31 cellular contexts compared by ENCODE assay signal in genomic region chr7:54637712-54638396, GRCh38.
"Had no signal": no experiment of that assay in that cellular context is flagged by ENCODE, and none has a peak within 500 bp of the region (broad histone marks: within the 10 kb centered on the region; RNA-seq: fewer than 3 reads in every experiment).

No MANE protein-coding gene starts in this region.

- H3K4me2 ChIP-seq: SK-N-SH had no signal

- H3K9me3 ChIP-seq: adrenal gland, body of pancreas, breast epithelium, Peyer's patch, SJSA1, SK-N-SH had no signal

- H3K4me3 Mint-ChIP-seq: activated B cell treated with CpG ODN at 0.5 μM for 24 hours; activated CD8-positive, alpha-beta T cell treated with anti-CD3 and anti-CD28 coated beads, Interleukin-2, amount 10 ng/mL, durations not matched to agents 7 days and 5 days; activated T-cell treated with anti-CD3 and anti-CD28 coated beads, Interleukin-2, amount 50 U/mL, for 24 hours; T-helper 1 cell treated with Interleukin-12 subunit alpha and Interleukin-12 subunit beta and Interleukin-4 antibody, amounts not matched to agents 30 μg/mL and 1 μg/mL, for 36 hours; T-helper 2 cell treated with Interferon-gamma antibody and Interleukin-4, amounts not matched to agents 5 μg/mL and 100 μg/mL, for 36 hours had no signal

- FAIRE-seq: astrocyte had no signal

- DNase-seq: activated B cell treated with CpG ODN at 0.5 μM for 24 hours; activated CD4-positive, alpha-beta T cell treated with anti-CD3 and anti-CD28 coated beads for 4 hours; activated CD4-positive, alpha-beta T cell treated with anti-CD3 and anti-CD28 coated beads, Interleukin-2, amount 50 U/mL, for 4 hours; activated CD4-positive, CD25-positive, alpha-beta regulatory T cell treated with anti-CD3 and anti-CD28 coated beads, Interleukin-2, amount 50 U/mL, for 72 hours; activated CD8-positive, alpha-beta T cell treated with anti-CD3 and anti-CD28 coated beads, Interleukin-2, amount 10 ng/mL, durations not matched to agents 7 days and 5 days; activated gamma-delta T cell; activated naive CD4-positive, alpha-beta T cell treated with Interleukin-2 at 50 U/mL for 16 hours; activated T-cell treated with anti-CD3 and anti-CD28 coated beads, Interleukin-2, amount 50 U/mL, for 24 hours; adrenal gland; body of pancreas; Karpas-422; NCI-H1105 treated with DMSO at 0.1 percent for 48 hours; NCI-H1436; NCI-H1694; NCI-H1930; NCI-H2081 treated with DMSO at 0.1 percent for 48 hours; NCI-H510A; NCI-H526; NCI-H748 treated with DMSO at 0.1 percent for 48 hours; OCI-M1; Peyer's patch; RPMI8226; SHP77 treated with DMSO at 0.1 percent for 48 hours; SK-N-SH had no signal

- H3K27me3 Mint-ChIP-seq: activated B cell treated with CpG ODN at 0.5 μM for 24 hours; activated T-cell treated with anti-CD3 and anti-CD28 coated beads, Interleukin-2, amount 50 U/mL, for 24 hours had no signal

- H3K4me1 Mint-ChIP-seq: activated B cell treated with CpG ODN at 0.5 μM for 24 hours had no signal

- H3K36me3 ChIP-seq: adrenal gland, breast epithelium, Peyer's patch, SJSA1 had no signal

- H3K27ac ChIP-seq: adrenal gland, body of pancreas, breast epithelium, Peyer's patch, SJSA1 had no signal

- H3K4me1 ChIP-seq: adrenal gland, body of pancreas, breast epithelium, Peyer's patch, SJSA1 had no signal

- H3K36me3 Mint-ChIP-seq: activated naive CD4-positive, alpha-beta T cell treated with anti-CD3 and anti-CD28 coated beads, Interleukin-2, amount 50 U/mL, for 72 hours had no signal

- H3K27ac Mint-ChIP-seq: activated B cell treated with CpG ODN at 0.5 μM for 24 hours; activated CD8-positive, alpha-beta T cell treated with anti-CD3 and anti-CD28 coated beads, Interleukin-2, amount 10 ng/mL, durations not matched to agents 7 days and 5 days; activated naive CD4-positive, alpha-beta T cell treated with anti-CD3 and anti-CD28 coated beads, Interleukin-2, amount 50 U/mL, for 72 hours; activated T-cell treated with anti-CD3 and anti-CD28 coated beads, Interleukin-2, amount 50 U/mL, for 24 hours; activated T-helper 2 cell treated with anti-CD3 and anti-CD28 coated beads, Interferon-gamma antibody, Interleukin-2, Interleukin-4, amounts not matched to agents 10 μg/mL and 5 μg/mL and 100 μg/mL, durations not matched to agents 14 hours and 24 hours and 36 hours; T-helper 1 cell treated with Interleukin-12 subunit alpha and Interleukin-12 subunit beta and Interleukin-4 antibody, amounts not matched to agents 30 μg/mL and 1 μg/mL, for 36 hours; T-helper 2 cell treated with Interferon-gamma antibody and Interleukin-4, amounts not matched to agents 5 μg/mL and 100 μg/mL, for 36 hours had no signal

- H3K9me3 Mint-ChIP-seq: activated B cell treated with CpG ODN at 0.5 μM for 24 hours; activated T-cell treated with anti-CD3 and anti-CD28 coated beads, Interleukin-2, amount 50 U/mL, for 24 hours; T-helper 1 cell treated with Interleukin-12 subunit alpha and Interleukin-12 subunit beta and Interleukin-4 antibody, amounts not matched to agents 30 μg/mL and 1 μg/mL, for 36 hours had no signal

- H3K9ac ChIP-seq: SK-N-SH had no signal

- H3K4me3 ChIP-seq: adrenal gland, body of pancreas, breast epithelium, Peyer's patch, SJSA1 had no signal

- ATAC-seq: activated CD8-positive, alpha-beta T cell treated with anti-CD3 and anti-CD28 coated beads, Interleukin-2, amount 10 ng/mL, durations not matched to agents 7 days and 5 days; activated naive CD4-positive, alpha-beta T cell treated with anti-CD3 and anti-CD28 coated beads, Interleukin-2, amount 50 U/mL, for 72 hours; body of pancreas had no signal

- H3K27me3 ChIP-seq: adrenal gland, body of pancreas, breast epithelium, Peyer's patch, SJSA1 had no signal
